Comparison of ENCODE assay signal across 1 cellular context in the genomic region with DNA sequence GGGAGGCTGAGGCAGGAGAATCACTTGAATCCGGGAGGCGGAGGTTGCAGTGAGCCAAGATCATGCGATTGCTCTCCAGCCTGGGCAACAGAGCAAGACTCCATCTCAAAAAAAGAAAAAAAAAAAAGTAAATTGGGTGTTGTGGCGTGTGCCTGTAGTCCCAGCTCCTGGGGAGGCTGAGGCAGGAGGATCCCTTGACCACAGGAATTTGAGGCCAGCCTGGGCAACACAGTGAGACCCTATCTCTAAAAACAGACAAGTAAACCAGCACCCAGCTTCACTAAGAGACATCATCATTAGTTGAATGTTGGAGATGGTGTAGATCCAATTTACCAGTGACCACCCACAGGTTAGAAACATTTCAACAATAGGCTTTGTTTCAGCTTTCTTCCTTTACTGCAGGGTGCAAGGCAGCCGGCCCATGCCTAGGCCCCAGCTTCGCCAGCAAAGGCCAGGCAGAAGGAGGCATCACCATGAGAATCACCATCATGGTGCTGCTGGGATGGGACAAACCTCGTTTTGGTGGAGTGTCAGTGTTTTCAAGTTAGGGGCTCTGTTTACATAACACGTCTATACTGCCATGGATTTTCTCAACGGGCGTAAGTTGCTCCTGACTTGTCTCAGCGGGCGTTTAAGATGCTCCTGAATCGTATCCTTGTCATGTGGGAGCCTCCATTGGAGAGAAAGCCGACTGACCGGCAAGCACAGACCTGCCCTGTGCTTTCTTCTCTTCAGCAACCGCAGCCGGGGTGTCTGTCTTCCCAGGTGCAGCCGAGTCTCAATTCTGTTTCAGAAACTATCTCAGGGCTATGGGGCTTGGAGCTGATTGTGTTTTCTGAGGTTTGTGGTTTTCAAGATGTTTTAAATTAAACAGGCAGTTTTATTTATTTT.
TF ChIP-seq lines count a peak whose summit lies in the region.

No MANE protein-coding gene starts in this region.

TF ChIP-seq in GM23338, 12 proteins besides CTCF, POLR2A, EP300 and RAD21:
- TF ChIP-seq CREB1 (CRISPR knock-in tag; IDR thresholded peaks at IDR 0.05; ENCODE audit: low read depth) (no peak), POLR2AphosphoS5 (IDR thresholded peaks at IDR 0.05; ENCODE audit: low read depth) (no peak), REST (IDR thresholded peaks at IDR 0.05; ENCODE audit: unreplicated experiment) (no peak), NANOG (IDR thresholded peaks at IDR 0.05; ENCODE audit: borderline replicate concordance) (no peak), STAT1 (IDR thresholded peaks at IDR 0.05; ENCODE audit: unreplicated experiment) (no peak), ZNF462 (CRISPR knock-in tag; IDR thresholded peaks at IDR 0.05) (no peak), EZH2phosphoT487 (IDR thresholded peaks at IDR 0.05; ENCODE audit: unreplicated experiment) (no peak), ZNF331 (CRISPR knock-in tag; IDR thresholded peaks at IDR 0.05; ENCODE audit: low read depth) (no peak), ZNF114 (CRISPR knock-in tag; IDR thresholded peaks at IDR 0.05) (no peak), ETS1 (IDR thresholded peaks at IDR 0.05) (no peak), JUNB (IDR thresholded peaks at IDR 0.05; ENCODE audit: unreplicated experiment) (no peak), EZH2 (IDR thresholded peaks at IDR 0.05; ENCODE audit: low read depth, unreplicated experiment) (no peak)
TF ChIP-seq in GM23338: peak in this region for 0.
